1 cellular context compared by ENCODE assay signal in genomic region chr3:73603771-73604171, GRCh38.
TF ChIP-seq lines count a peak whose summit lies in the region.

No MANE protein-coding gene starts in this region.

TF ChIP-seq in SK-N-SH, 30 proteins besides CTCF, POLR2A, EP300 and RAD21 (continued from another document):
- TF ChIP-seq REST (IDR thresholded peaks at IDR 0.05; ENCODE audit: low read depth, low read length) (no peak), RFX5 (IDR thresholded peaks at IDR 0.05; ENCODE audit: low read length) (no peak), EZH2phosphoT487 (IDR thresholded peaks at IDR 0.05; ENCODE audit: borderline replicate concordance, low read depth) (no peak), USF2 (IDR thresholded peaks at IDR 0.05; ENCODE audit: borderline replicate concordance, low read depth, low read length) (no peak), MXI1 (IDR thresholded peaks at IDR 0.05; ENCODE audit: low read depth, low read length) (no peak), MEF2A (IDR thresholded peaks at IDR 0.05; ENCODE audit: borderline replicate concordance, low read depth) (peak; percentile 59; the same call in 1 of the 2 replicates), NFIC (IDR thresholded peaks at IDR 0.05; ENCODE audit: borderline replicate concordance) (peak; percentile 90), TAF1 (IDR thresholded peaks at IDR 0.05; ENCODE audit: borderline replicate concordance, low read depth, low read length) (peak; percentile 32; the same call in 1 of the 2 replicates), POLR2AphosphoS5 (IDR thresholded peaks at IDR 0.05; ENCODE audit: low read depth, low read length) (peak; percentile 94), RXRA (IDR thresholded peaks at IDR 0.05; ENCODE audit: borderline replicate concordance, low read depth) (peak; percentile 67; the same call in 1 of the 2 replicates), ELF1 (IDR thresholded peaks at IDR 0.05) (no peak), FOXM1 (IDR thresholded peaks at IDR 0.05; ENCODE audit: low read depth) (peak; percentile 94), TEAD4 (IDR thresholded peaks at IDR 0.05; ENCODE audit: borderline replicate concordance, insufficient read depth) (peak; percentile 91), FOSL2 (IDR thresholded peaks at IDR 0.05; ENCODE audit: borderline replicate concordance, low read depth) (peak; percentile 66; the same call in 1 of the 2 replicates), JUND (IDR thresholded peaks at IDR 0.05) (peak; percentile 93), SIN3A (IDR thresholded peaks at IDR 0.05; ENCODE audit: borderline replicate concordance, low read depth, low read length) (0 out of 2 replicates have a peak, but pooled peaks have one; percentile 80), TCF12 (IDR thresholded peaks at IDR 0.05) (peak; percentile 100), YY1 (IDR thresholded peaks at IDR 0.05; ENCODE audit: low read depth) (no peak), GATA2 (CRISPR knock-in tag; IDR thresholded peaks at IDR 0.05) (peak; percentile 71), USF1 (IDR thresholded peaks at IDR 0.05; ENCODE audit: borderline replicate concordance, low read depth) (0 out of 2 replicates have a peak, but pooled peaks have one; percentile 23)
